In genomic region chr1:155127672-155128468, GRCh38 we compare ENCODE assay signal across 8 cellular contexts. TPM values are rescaled to one million over a fixed set of nuclear protein-coding genes. Genes with fewer than 3 reads are reported as not detected.
DNase-seq lines count a peak whose midpoint lies in the region; ATAC-seq, FAIRE-seq and TF ChIP-seq lines count a peak whose summit lies in the region.

EFNA1 (plus strand) TSS chr1:155127876; CDS start chr1:155127978, 102 bp downstream.

- H3K27me3 ChIP-seq in NT2/D1 (ENCODE audit: insufficient read depth, insufficient read length), result peaks cover 74% of the 10 kb centered on the region
- peaks cover 48% of the 10 kb centered on the region for H3K27me3 ChIP-seq in neural cell (ENCODE audit: insufficient read depth, low read depth, low read length)
- H3K27me3 ChIP-seq in upper lobe of left lung, result peaks cover 0 to 5% (median 3%) of the 10 kb centered on the region in 4 donors

- peaks cover 49% of the 10 kb centered on the region for H3K4me1 ChIP-seq in NT2/D1 (ENCODE audit: insufficient read depth, insufficient read length)
- H3K4me1 ChIP-seq in upper lobe of left lung, result peaks cover 50 to 80% (median 63%) of the 10 kb centered on the region in 4 donors
- peaks cover 4% of the 10 kb centered on the region for H3K4me1 ChIP-seq in OCI-LY7 (ENCODE audit: insufficient read depth, low read length, poor library complexity, severe bottlenecking)

- peak; percentile 42 to 82 for ATAC-seq in upper lobe of left lung (ENCODE audit: low FRiP score in 2 of 2)

- H3K27ac Mint-ChIP-seq in activated naive CD4-positive, alpha-beta T cell treated with anti-CD3 and anti-CD28 coated beads, Interleukin-2, amount 50 U/mL, for 24 hours, result peak within 1 kb of the TSS; percentile 91

- peaks cover 2% of the 10 kb centered on the region for H3F3A ChIP-seq in neural cell (ENCODE audit: insufficient read depth, low read length, poor library complexity, severe bottlenecking)

- peak; percentile 13 for TF ChIP-seq POLR2A in GM18951 (IDR thresholded peaks at IDR 0.05; ENCODE audit: extremely low read depth, insufficient read depth, insufficient read length)
- TF ChIP-seq POLR2A in upper lobe of left lung (IDR thresholded peaks at IDR 0.05), result peak in 3 of 4 donors; percentile 73 to 90 (median 82)
- no peak for TF ChIP-seq POLR2A in GM12892 (IDR thresholded peaks at IDR 0.05; ENCODE audit: low read depth, low read length)

- CTCF ChIA-PET in OCI-LY7 (lab: Charles Lee; ENCODE audit: unreplicated experiment), result no interaction called here

- peak within 1 kb of the TSS; percentile 84 for H3K4me2 ChIP-seq in neural cell (ENCODE audit: low read length)
- H3K4me2 ChIP-seq in OCI-LY7 (ENCODE audit: low read length), result no peak within 1 kb of the TSS; the same call in 1 of the 2 replicates

- H3K4me1 Mint-ChIP-seq in activated naive CD4-positive, alpha-beta T cell treated with anti-CD3 and anti-CD28 coated beads, Interleukin-2, amount 50 U/mL, for 24 hours, result peaks cover 37% of the 10 kb centered on the region

- peak within 1 kb of the TSS; percentile 86 for H3K4me3 Mint-ChIP-seq in activated naive CD4-positive, alpha-beta T cell treated with anti-CD3 and anti-CD28 coated beads, Interleukin-2, amount 50 U/mL, for 24 hours

- H3K79me2 ChIP-seq in neural cell (replicated peaks; ENCODE audit: insufficient read depth, low read length) (no peaks in the 10 kb centered on the region), OCI-LY7 (ENCODE audit: insufficient read depth, low read depth, low read length) (no peaks in the 10 kb centered on the region)

- H3K36me3 ChIP-seq in NT2/D1 (ENCODE audit: insufficient read depth, insufficient read length, low read length), result peaks cover 13% of the 10 kb centered on the region
- H3K36me3 ChIP-seq in neural cell (ENCODE audit: insufficient read depth, low read length), result no peaks in the 10 kb centered on the region
- H3K36me3 ChIP-seq in upper lobe of left lung, result peaks cover 2 to 20% (median 16%) of the 10 kb centered on the region in 4 donors
- no peaks in the 10 kb centered on the region for H3K36me3 ChIP-seq in OCI-LY7 (ENCODE audit: insufficient read depth, low read length)

- H3K9me2 ChIP-seq in neural cell (ENCODE audit: insufficient read depth, low read length) (no peaks in the 10 kb centered on the region), OCI-LY7 (ENCODE audit: insufficient read depth, low read length) (no peaks in the 10 kb centered on the region)

- no peaks in the 10 kb centered on the region for H3K9me3 Mint-ChIP-seq in activated naive CD4-positive, alpha-beta T cell treated with anti-CD3 and anti-CD28 coated beads, Interleukin-2, amount 50 U/mL, for 24 hours

- DNase-seq in NT2/D1 (ENCODE audit: low read depth, low spot score) (no peak), glomerular endothelial cell (ENCODE audit: extremely low read depth, low read depth, low spot score) (no peak), upper lobe of left lung (peak; percentile 65 to 93), OCI-LY7 (ENCODE audit: low spot score) (no peak), GM12892 (ENCODE audit: insufficient read length) (no peak)

- peak within 1 kb of the TSS; percentile 84 for H3K9ac ChIP-seq in NT2/D1 (ENCODE audit: insufficient read length, low read depth)
- H3K9ac ChIP-seq in neural cell (ENCODE audit: low read length), result peak within 1 kb of the TSS; percentile 57

- intact Hi-C loops in OCI-LY7 (cut with micrococcal nuclease; ENCODE audit: unreplicated experiment), result no loop called here

- no peak for TF ChIP-seq RAD21 in neural cell (conservative IDR thresholded peaks at IDR 0.05)

- peak within 1 kb of the TSS; percentile 73 for H3K4me3 ChIP-seq in NT2/D1 (ENCODE audit: insufficient read length, low read depth)
- H3K4me3 ChIP-seq in neural cell (ENCODE audit: low read length), result peak within 1 kb of the TSS; percentile 64
- H3K4me3 ChIP-seq in upper lobe of left lung, result peak within 1 kb of the TSS; percentile 53 to 77 (median 60)
- H3K4me3 ChIP-seq in OCI-LY7 (ENCODE audit: low read depth, low read length, poor library complexity, severe bottlenecking), result no peak within 1 kb of the TSS

- no peaks in the 10 kb centered on the region for H3K27me3 Mint-ChIP-seq in activated naive CD4-positive, alpha-beta T cell treated with anti-CD3 and anti-CD28 coated beads, Interleukin-2, amount 50 U/mL, for 24 hours

- TF ChIP-seq EP300 in neural cell (conservative IDR thresholded peaks at IDR 0.05; ENCODE audit: poor library complexity, severe bottlenecking), result no peak
- no peak for TF ChIP-seq EP300 in upper lobe of left lung (IDR thresholded peaks at IDR 0.05)

- no peak for TF ChIP-seq CTCF in neural cell (IDR thresholded peaks at IDR 0.05; ENCODE audit: poor library complexity, severe bottlenecking)
- no peak for TF ChIP-seq CTCF in upper lobe of left lung (IDR thresholded peaks at IDR 0.05)
- no peak for TF ChIP-seq CTCF in OCI-LY7 (conservative IDR thresholded peaks at IDR 0.05; ENCODE audit: low read length)

- POLR2A ChIA-PET in OCI-LY7 (lab: Charles Lee), result no interaction called here

- peak within 1 kb of the TSS; percentile 15 for H2AFZ ChIP-seq in neural cell (ENCODE audit: low read depth, low read length)
- no peak within 1 kb of the TSS for H2AFZ ChIP-seq in OCI-LY7 (ENCODE audit: low read length)

- BruUV-seq in OCI-LY7 (replicated peaks; lab: Mats Ljungman, UMichigan), result no TSS peak

- no peaks in the 10 kb centered on the region for H3K9me3 ChIP-seq in NT2/D1 (ENCODE audit: insufficient read depth, low read length)
- H3K9me3 ChIP-seq in neural cell (ENCODE audit: low read length), result no peaks in the 10 kb centered on the region
- no peaks in the 10 kb centered on the region for H3K9me3 ChIP-seq in upper lobe of left lung
- H3K9me3 ChIP-seq in OCI-LY7 (ENCODE audit: low read length), result no peaks in the 10 kb centered on the region

- H3K36me3 Mint-ChIP-seq in activated naive CD4-positive, alpha-beta T cell treated with anti-CD3 and anti-CD28 coated beads, Interleukin-2, amount 50 U/mL, for 24 hours, result no peaks in the 10 kb centered on the region

- in situ Hi-C loops in GM18951 (cut with MboI; ENCODE audit: low sequenced_read_pairs, unreplicated experiment), result no loop called here

- no peaks in the 10 kb centered on the region for H4K20me1 ChIP-seq in neural cell (ENCODE audit: insufficient read depth)
- no peaks in the 10 kb centered on the region for H4K20me1 ChIP-seq in OCI-LY7 (ENCODE audit: insufficient read depth, low read length)

- no peak for FAIRE-seq in GM12892 (lab: Jason Lieb, UNC)

- 1 to 4% methylated on average over 3 to 13 of the region's 45 CpGs for whole genome bisulfite sequencing in upper lobe of left lung, 2 donors

- peak within 1 kb of the TSS; percentile 0 for H3K27ac ChIP-seq in neural cell (ENCODE audit: low read length)
- H3K27ac ChIP-seq in upper lobe of left lung, result peak within 1 kb of the TSS; percentile 83 to 98 (median 98)
- H3K27ac ChIP-seq in OCI-LY7 (ENCODE audit: low read depth, low read length, poor library complexity, severe bottlenecking), result no peak within 1 kb of the TSS

TF ChIP-seq in neural cell, 6 proteins besides CTCF, POLR2A, EP300 and RAD21:
- no peak for TF ChIP-seq MXI1 (conservative IDR thresholded peaks at IDR 0.05; ENCODE audit: poor library complexity, severe bottlenecking)

RNA-seq across cellular contexts. Expression of gene EFNA1, which starts in this region (rescaled TPM):
- 77.9 and 195 TPM in 2 replicates for total RNA-seq in glomerular endothelial cell
- polyA plus RNA-seq in neural cell, result 0.50 TPM in 1 of 2 replicates, not detected in the other
- polyA minus RNA-seq in neural cell, result 1.2 TPM in 1 of 2 replicates, not detected in the other
- total RNA-seq in upper lobe of left lung, result 100 to 1,000 TPM; 131 to 226 (median 164) TPM
- not detected in 2 replicates for total RNA-seq in OCI-LY7 (2014; rRNA removed; shearing (Covaris generic))
- not detected in 2 replicates for total RNA-seq in OCI-LY7 (2022)
- polyA plus RNA-seq in GM12892 (2012; ENCODE audit: missing spikeins), result 0.36 TPM

Comparison
In these comparisons a context has a peak if more than half of its experiments do, and no peak if none do; other contexts are left out.
1. RNA of gene EFNA1 (total RNA-seq): 77.9 to 195 TPM in glomerular endothelial cell and 131 to 226 TPM in upper lobe of left lung; not detected in OCI-LY7; every median in the first group is over 10 times any median in the second.
2. DNase-seq: peak in upper lobe of left lung (2 of 2); none in NT2/D1 (single experiment), glomerular endothelial cell (single experiment), OCI-LY7 (single experiment) and GM12892 (single experiment).